ENCODE assay signal across 13 cellular contexts in the genomic region with DNA sequence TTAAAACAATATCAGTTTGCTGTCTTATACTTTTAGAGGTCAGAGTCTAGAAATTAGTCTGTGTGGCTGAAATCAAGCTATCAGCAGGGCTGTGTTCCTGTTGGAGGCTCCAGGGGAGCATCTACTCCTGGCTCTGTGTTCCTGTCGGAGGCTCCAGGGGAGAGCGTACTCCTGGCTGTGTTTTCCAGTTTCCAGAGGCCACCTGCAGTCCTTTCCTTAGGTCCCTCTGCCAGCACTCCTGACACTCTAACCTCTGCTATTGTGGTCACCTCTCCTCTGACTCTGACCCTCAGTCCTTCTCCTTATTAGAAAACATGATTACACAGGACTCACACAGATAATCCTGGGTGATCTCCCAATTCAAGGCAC.
DNase-seq lines count a peak whose midpoint lies in the region; ATAC-seq and TF ChIP-seq lines count a peak whose summit lies in the region.
"Had no signal": no experiment of that assay in that cellular context is flagged by ENCODE, and none has a peak within 500 bp of the region (broad histone marks: within the 10 kb centered on the region; RNA-seq: fewer than 3 reads in every experiment).

No MANE protein-coding gene starts in this region.

- no peaks in the 10 kb centered on the region for H3K36me3 Mint-ChIP-seq in HFFc6 (ENCODE audit: low read depth)
- H3K36me3 Mint-ChIP-seq: mesothelial cell of epicardium had no signal

- no peaks in the 10 kb centered on the region for H3K27me3 Mint-ChIP-seq in HFFc6 (ENCODE audit: insufficient read depth)

- no peak overlapping the region for H3K4me3 ChIP-seq in SJSA1
- H3K4me3 ChIP-seq in skin epidermis, result no peak overlapping the region

- no peaks in the 10 kb centered on the region for H3K9me3 ChIP-seq in SJSA1 (replicated peaks)

- no peaks in the 10 kb centered on the region for H3K9me3 Mint-ChIP-seq in HFFc6
- H3K9me3 Mint-ChIP-seq: mesothelial cell of epicardium had no signal

- H3K4me1 ChIP-seq in SJSA1 (replicated peaks), result peaks cover 26% of the 10 kb centered on the region

- no peaks in the 10 kb centered on the region for H3K27me3 ChIP-seq in SJSA1 (replicated peaks)

- DNase-seq in HFFc6, result no peak
- DNase-seq in SJSA1 (ENCODE audit: low read depth in 1 of 2, low spot score in 2 of 2), result no peak
- DNase-seq in activated T-cell treated with anti-CD3 and anti-CD28 coated beads for 4 hours, result no peak
- DNase-seq in COLO668 (lab: John Stamatoyannopoulos, UW; ENCODE audit: unreplicated experiment), result no peak
- DNase-seq in SKM-1 (lab: John Stamatoyannopoulos, UW; ENCODE audit: unreplicated experiment), result no peak
- DNase-seq: COR-L47, KG1, NCI-H146, NCI-H526 treated with DMSO at 0.1 percent for 48 hours, nucleus accumbens had no signal

- H3K4me3 Mint-ChIP-seq in HFFc6, result no peak overlapping the region
- H3K4me3 Mint-ChIP-seq: mesothelial cell of epicardium had no signal

- peak; percentile 24 for ATAC-seq in GM19395 (IDR thresholded peaks at IDR 0.05; ENCODE audit: unreplicated experiment)

- H3K4me1 Mint-ChIP-seq in HFFc6 (ENCODE audit: low read depth), result peaks cover 30% of the 10 kb centered on the region
- H3K4me1 Mint-ChIP-seq: mesothelial cell of epicardium had no signal

- TF ChIP-seq CTCF in HFFc6 (IDR thresholded peaks at IDR 0.05), result no peak

- peak overlapping the region; percentile 81 for H3K27ac Mint-ChIP-seq in HFFc6
- H3K27ac Mint-ChIP-seq: mesothelial cell of epicardium had no signal

- H3K36me3 ChIP-seq in SJSA1, result no peaks in the 10 kb centered on the region

- peak overlapping the region; percentile 77 for H3K27ac ChIP-seq in SJSA1
- peak overlapping the region in 16 of 21 experiments; percentile 14 to 84 (median 60) for H3K27ac ChIP-seq in skin epidermis
